In genomic region chr5:142320851-142321560, GRCh38 we compare ENCODE assay signal across 1 cellular context.
TF ChIP-seq lines count a peak whose summit lies in the region.

No MANE protein-coding gene starts in this region.

TF ChIP-seq in HepG2, 621 proteins besides CTCF, POLR2A, EP300 and RAD21 (continued from another document and continues in another):
- TF ChIP-seq RBAK (CRISPR knock-in tag; IDR thresholded peaks at IDR 0.05) (no peak), PHF5A (CRISPR knock-in tag; IDR thresholded peaks at IDR 0.05; ENCODE audit: low read depth, unreplicated experiment) (no peak), CAMTA2 (CRISPR knock-in tag; IDR thresholded peaks at IDR 0.05; ENCODE audit: borderline replicate concordance) (no peak), PATZ1 (CRISPR knock-in tag; IDR thresholded peaks at IDR 0.05) (peak; percentile 40; the same call in 1 of the 2 replicates), AKNA (CRISPR knock-in tag; IDR thresholded peaks at IDR 0.05; ENCODE audit: borderline replicate concordance) (no peak), TBX2 (CRISPR knock-in tag; IDR thresholded peaks at IDR 0.05; ENCODE audit: borderline replicate concordance) (peak; percentile 63), BCL3 (CRISPR knock-in tag; IDR thresholded peaks at IDR 0.05) (no peak), LCORL (IDR thresholded peaks at IDR 0.05) (no peak), LCORL (CRISPR knock-in tag; IDR thresholded peaks at IDR 0.05) (0 out of 2 replicates have a peak, but pooled peaks have one; percentile 6), ZNF766 (CRISPR knock-in tag; IDR thresholded peaks at IDR 0.05; ENCODE audit: borderline replicate concordance) (no peak), MED1 (CRISPR knock-in tag; IDR thresholded peaks at IDR 0.05) (peak; percentile 48; the same call in 1 of the 2 replicates), ZNF644 (CRISPR knock-in tag; IDR thresholded peaks at IDR 0.05; ENCODE audit: low read depth) (no peak), JDP2 (CRISPR knock-in tag; IDR thresholded peaks at IDR 0.05; ENCODE audit: borderline replicate concordance) (no peak), SOX5 (CRISPR knock-in tag; IDR thresholded peaks at IDR 0.05; ENCODE audit: borderline replicate concordance) (peak; percentile 21; the same call in 1 of the 2 replicates), ZFX (CRISPR knock-in tag; IDR thresholded peaks at IDR 0.05; ENCODE audit: low read depth) (peak; percentile 48), FOXK1 (CRISPR knock-in tag; IDR thresholded peaks at IDR 0.05; ENCODE audit: borderline replicate concordance, low read depth) (no peak), GPBP1L1 (CRISPR knock-in tag; IDR thresholded peaks at IDR 0.05) (no peak), CEBPG (CRISPR knock-in tag; IDR thresholded peaks at IDR 0.05) (peak; percentile 38; the same call in 1 of the 2 replicates), HOXA3 (CRISPR knock-in tag; IDR thresholded peaks at IDR 0.05) (no peak), ZNF350 (CRISPR knock-in tag; IDR thresholded peaks at IDR 0.05; ENCODE audit: borderline replicate concordance, low read depth) (no peak; the same call in 1 of the 2 replicates), MAX (IDR thresholded peaks at IDR 0.05) (peak; percentile 29; the same call in 1 of the 2 replicates), MYC (CRISPR knock-in tag; IDR thresholded peaks at IDR 0.05; ENCODE audit: borderline replicate concordance) (peak; percentile 61; the same call in 1 of the 2 replicates), ZNF605 (CRISPR knock-in tag; IDR thresholded peaks at IDR 0.05) (no peak), ZNF550 (CRISPR knock-in tag; IDR thresholded peaks at IDR 0.05; ENCODE audit: borderline replicate concordance) (no peak), SOX6 (IDR thresholded peaks at IDR 0.05) (no peak), SOX6 (CRISPR knock-in tag; IDR thresholded peaks at IDR 0.05) (peak; percentile 65; the same call in 1 of the 2 replicates), ZNF292 (CRISPR knock-in tag; IDR thresholded peaks at IDR 0.05; ENCODE audit: borderline replicate concordance, low read depth) (no peak; the same call in 1 of the 2 replicates), ZNF788 (CRISPR knock-in tag; IDR thresholded peaks at IDR 0.05; ENCODE audit: borderline replicate concordance) (peak; percentile 31; the same call in 1 of the 2 replicates), ZNF143 (CRISPR knock-in tag; IDR thresholded peaks at IDR 0.05) (no peak), HOXA9 (CRISPR knock-in tag; IDR thresholded peaks at IDR 0.05; ENCODE audit: borderline replicate concordance) (no peak), ARNT (IDR thresholded peaks at IDR 0.05) (no peak), ZNF253 (CRISPR knock-in tag; IDR thresholded peaks at IDR 0.05; ENCODE audit: borderline replicate concordance) (0 out of 2 replicates have a peak, but pooled peaks have one; percentile 61), PTBP1 (IDR thresholded peaks at IDR 0.05; ENCODE audit: low read depth, low read length, poor library complexity, severe bottlenecking) (no peak), POLR2G (IDR thresholded peaks at IDR 0.05; ENCODE audit: low read depth, low read length) (peak; percentile 5; the same call in 1 of the 2 replicates)
- TF ChIP-seq, protein P1, sequence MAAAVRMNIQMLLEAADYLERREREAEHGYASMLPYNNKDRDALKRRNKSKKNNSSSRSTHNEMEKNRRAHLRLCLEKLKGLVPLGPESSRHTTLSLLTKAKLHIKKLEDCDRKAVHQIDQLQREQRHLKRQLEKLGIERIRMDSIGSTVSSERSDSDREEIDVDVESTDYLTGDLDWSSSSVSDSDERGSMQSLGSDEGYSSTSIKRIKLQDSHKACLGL (CRISPR knock-in tag; IDR thresholded peaks at IDR 0.05) = no peak
- TF ChIP-seq, protein P2, sequence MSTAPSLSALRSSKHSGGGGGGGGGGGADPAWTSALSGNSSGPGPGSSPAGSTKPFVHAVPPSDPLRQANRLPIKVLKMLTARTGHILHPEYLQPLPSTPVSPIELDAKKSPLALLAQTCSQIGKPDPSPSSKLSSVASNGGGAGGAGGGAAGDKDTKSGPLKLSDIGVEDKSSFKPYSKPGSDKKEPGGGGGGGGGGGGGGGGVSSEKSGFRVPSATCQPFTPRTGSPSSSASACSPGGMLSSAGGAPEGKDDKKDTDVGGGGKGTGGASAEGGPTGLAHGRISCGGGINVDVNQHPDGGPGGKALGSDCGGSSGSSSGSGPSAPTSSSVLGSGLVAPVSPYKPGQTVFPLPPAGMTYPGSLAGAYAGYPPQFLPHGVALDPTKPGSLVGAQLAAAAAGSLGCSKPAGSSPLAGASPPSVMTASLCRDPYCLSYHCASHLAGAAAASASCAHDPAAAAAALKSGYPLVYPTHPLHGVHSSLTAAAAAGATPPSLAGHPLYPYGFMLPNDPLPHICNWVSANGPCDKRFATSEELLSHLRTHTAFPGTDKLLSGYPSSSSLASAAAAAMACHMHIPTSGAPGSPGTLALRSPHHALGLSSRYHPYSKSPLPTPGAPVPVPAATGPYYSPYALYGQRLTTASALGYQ (CRISPR knock-in tag; IDR thresholded peaks at IDR 0.05) = no peak
- TF ChIP-seq, protein P3, sequence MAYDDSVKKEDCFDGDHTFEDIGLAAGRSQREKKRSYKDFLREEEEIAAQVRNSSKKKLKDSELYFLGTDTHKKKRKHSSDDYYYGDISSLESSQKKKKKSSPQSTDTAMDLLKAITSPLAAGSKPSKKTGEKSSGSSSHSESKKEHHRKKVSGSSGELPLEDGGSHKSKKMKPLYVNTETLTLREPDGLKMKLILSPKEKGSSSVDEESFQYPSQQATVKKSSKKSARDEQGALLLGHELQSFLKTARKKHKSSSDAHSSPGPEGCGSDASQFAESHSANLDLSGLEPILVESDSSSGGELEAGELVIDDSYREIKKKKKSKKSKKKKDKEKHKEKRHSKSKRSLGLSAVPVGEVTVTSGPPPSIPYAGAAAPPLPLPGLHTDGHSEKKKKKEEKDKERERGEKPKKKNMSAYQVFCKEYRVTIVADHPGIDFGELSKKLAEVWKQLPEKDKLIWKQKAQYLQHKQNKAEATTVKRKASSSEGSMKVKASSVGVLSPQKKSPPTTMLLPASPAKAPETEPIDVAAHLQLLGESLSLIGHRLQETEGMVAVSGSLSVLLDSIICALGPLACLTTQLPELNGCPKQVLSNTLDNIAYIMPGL (CRISPR knock-in tag; IDR thresholded peaks at IDR 0.05; ENCODE audit: borderline replicate concordance in 1 of 2, low read depth in 1 of 2) = no peak
- TF ChIP-seq, protein P4, sequence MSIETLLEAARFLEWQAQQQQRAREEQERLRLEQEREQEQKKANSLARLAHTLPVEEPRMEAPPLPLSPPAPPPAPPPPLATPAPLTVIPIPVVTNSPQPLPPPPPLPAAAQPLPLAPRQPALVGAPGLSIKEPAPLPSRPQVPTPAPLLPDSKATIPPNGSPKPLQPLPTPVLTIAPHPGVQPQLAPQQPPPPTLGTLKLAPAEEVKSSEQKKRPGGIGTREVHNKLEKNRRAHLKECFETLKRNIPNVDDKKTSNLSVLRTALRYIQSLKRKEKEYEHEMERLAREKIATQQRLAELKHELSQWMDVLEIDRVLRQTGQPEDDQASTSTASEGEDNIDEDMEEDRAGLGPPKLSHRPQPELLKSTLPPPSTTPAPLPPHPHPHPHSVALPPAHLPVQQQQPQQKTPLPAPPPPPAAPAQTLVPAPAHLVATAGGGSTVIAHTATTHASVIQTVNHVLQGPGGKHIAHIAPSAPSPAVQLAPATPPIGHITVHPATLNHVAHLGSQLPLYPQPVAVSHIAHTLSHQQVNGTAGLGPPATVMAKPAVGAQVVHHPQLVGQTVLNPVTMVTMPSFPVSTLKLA (IDR thresholded peaks at IDR 0.05) = no peak
- TF ChIP-seq, protein P5, sequence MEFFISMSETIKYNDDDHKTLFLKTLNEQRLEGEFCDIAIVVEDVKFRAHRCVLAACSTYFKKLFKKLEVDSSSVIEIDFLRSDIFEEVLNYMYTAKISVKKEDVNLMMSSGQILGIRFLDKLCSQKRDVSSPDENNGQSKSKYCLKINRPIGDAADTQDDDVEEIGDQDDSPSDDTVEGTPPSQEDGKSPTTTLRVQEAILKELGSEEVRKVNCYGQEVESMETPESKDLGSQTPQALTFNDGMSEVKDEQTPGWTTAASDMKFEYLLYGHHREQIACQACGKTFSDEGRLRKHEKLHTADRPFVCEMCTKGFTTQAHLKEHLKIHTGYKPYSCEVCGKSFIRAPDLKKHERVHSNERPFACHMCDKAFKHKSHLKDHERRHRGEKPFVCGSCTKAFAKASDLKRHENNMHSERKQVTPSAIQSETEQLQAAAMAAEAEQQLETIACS (CRISPR knock-in tag; IDR thresholded peaks at IDR 0.05) = no peak
